ENCODE assay signal across 23 cellular contexts in the genomic region with DNA sequence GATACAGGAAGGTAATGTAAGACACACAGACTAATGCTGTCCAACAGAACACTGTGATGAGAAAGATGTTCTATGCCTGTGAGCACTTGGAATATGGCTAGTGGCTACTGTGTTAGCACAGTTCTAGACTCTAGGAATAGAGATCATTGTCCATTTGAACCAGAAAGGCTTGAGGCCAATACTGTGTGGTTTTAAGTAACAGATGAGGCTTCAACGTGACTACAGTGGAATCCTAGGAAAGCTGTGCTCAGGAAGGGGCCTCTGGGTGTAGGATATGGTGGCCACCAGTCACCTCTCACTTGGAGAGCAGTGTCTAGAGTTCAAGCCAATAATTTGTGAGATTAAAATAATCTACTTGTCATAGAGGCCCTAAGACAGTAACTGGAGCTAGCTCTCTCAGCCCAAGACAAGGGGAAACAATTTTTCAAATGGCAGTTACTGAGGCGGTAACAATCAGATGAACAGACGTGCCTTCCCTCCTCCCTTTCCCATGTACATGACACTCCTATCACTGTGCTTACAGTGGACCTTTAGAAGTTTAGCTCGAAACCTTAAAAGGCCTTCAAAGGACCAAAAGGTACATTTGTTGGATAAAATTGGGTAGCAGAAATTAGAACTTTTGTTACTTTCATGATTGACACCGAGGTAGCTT. TPM values are rescaled to one million over a fixed set of nuclear protein-coding genes. Genes with fewer than 3 reads are reported as not detected.
DNase-seq lines count a peak whose midpoint lies in the region; ATAC-seq, FAIRE-seq and TF ChIP-seq lines count a peak whose summit lies in the region.
"Had no signal": no experiment of that assay in that cellular context is flagged by ENCODE, and none has a peak within 500 bp of the region (broad histone marks: within the 10 kb centered on the region; RNA-seq: fewer than 3 reads in every experiment).

No MANE protein-coding gene starts in this region.

- POLR2A ChIA-PET in activated CD8-positive, alpha-beta T cell treated with anti-CD3 and anti-CD28 coated beads for 36 hours (lab: Charles Lee), result interaction anchor here (0.6 to 5.2 kb wide), 5 partner anchors 9 to 56 kb away, joined by 3 to 27 read pairs (median 5); no protein-coding TSS in a partner anchor
- POLR2A ChIA-PET in activated CD8-positive, alpha-beta T cell treated with anti-CD3 and anti-CD28 coated beads, Interleukin-2, amount 10 ng/mL, durations not matched to agents 7 days and 5 days (lab: Charles Lee), result interaction anchor here (1.1 kb wide), 1 partner anchor 14 kb away, joined by 6 read pairs; no protein-coding TSS in a partner anchor

- CTCF ChIA-PET in activated CD8-positive, alpha-beta T cell treated with anti-CD3 and anti-CD28 coated beads for 36 hours (lab: Charles Lee), result interaction anchor here (1.1 to 4.0 kb wide), 5 partner anchors 8 to 177 kb away, joined by 3 to 22 read pairs (median 7); no protein-coding TSS in a partner anchor
- CTCF ChIA-PET in activated CD8-positive, alpha-beta T cell treated with anti-CD3 and anti-CD28 coated beads, Interleukin-2, amount 10 ng/mL, durations not matched to agents 7 days and 5 days (lab: Charles Lee), result interaction anchor here (1.1 kb wide), 1 partner anchor 12 kb away, joined by 3 read pairs; no protein-coding TSS in a partner anchor

- H3K4me3 ChIP-seq in GM23248 (no peak overlapping the region), astrocyte (ENCODE audit: insufficient read depth, low read depth, low read length) (no peak overlapping the region), foreskin fibroblast (ENCODE audit: low read depth in 1 of 2, low read length in 2 of 2) (no peak overlapping the region)
- H3K4me3 ChIP-seq: BLaER1, esophagus squamous epithelium, lung had no signal

- peaks cover 69% of the 10 kb centered on the region for H3K36me3 ChIP-seq in GM23248 (ENCODE audit: low read depth)
- peaks cover 68% of the 10 kb centered on the region for H3K36me3 ChIP-seq in astrocyte (ENCODE audit: insufficient read depth, low read length)

- H3K79me2 ChIP-seq in GM23248 (ENCODE audit: insufficient read depth) (peaks cover 45% of the 10 kb centered on the region), astrocyte (ENCODE audit: insufficient read depth, low read length) (peaks cover 36% of the 10 kb centered on the region)

- no peaks in the 10 kb centered on the region for H3K27me3 Mint-ChIP-seq in activated CD8-positive, alpha-beta T cell treated with anti-CD3 and anti-CD28 coated beads for 36 hours
- H3K27me3 Mint-ChIP-seq in activated CD8-positive, alpha-beta T cell treated with anti-CD3 and anti-CD28 coated beads, Interleukin-2, amount 10 ng/mL, durations not matched to agents 7 days and 5 days (ENCODE audit: low read depth), result no peaks in the 10 kb centered on the region
- H3K27me3 Mint-ChIP-seq in astrocyte (ENCODE audit: low read depth, unreplicated experiment) (no peaks in the 10 kb centered on the region), nephron progenitor cell (ENCODE audit: low read depth, poor library complexity) (peaks cover 6% of the 10 kb centered on the region)
- no peaks in the 10 kb centered on the region for H3K27me3 Mint-ChIP-seq in activated T-helper 2 cell treated with anti-CD3 and anti-CD28 coated beads, Interferon-gamma antibody, Interleukin-2, Interleukin-4, amounts not matched to agents 10 μg/mL and 5 μg/mL and 100 μg/mL, durations not matched to agents 14 hours and 24 hours and 36 hours (ENCODE audit: low read depth)

- intact Hi-C loops in activated CD8-positive, alpha-beta T cell treated with anti-CD3 and anti-CD28 coated beads for 36 hours (cut with micrococcal nuclease), result no loop called here
- intact Hi-C loops in activated T-helper 2 cell treated with anti-CD3 and anti-CD28 coated beads, Interferon-gamma antibody, Interleukin-2, Interleukin-4, amounts not matched to agents 10 μg/mL and 5 μg/mL and 100 μg/mL, durations not matched to agents 14 hours and 24 hours and 36 hours (cut with micrococcal nuclease), result no loop called here

- H3K4me2 ChIP-seq in GM23248 (ENCODE audit: unreplicated experiment) (no peak overlapping the region), astrocyte (ENCODE audit: low read length) (no peak overlapping the region)
- H3K4me2 ChIP-seq: BLaER1 had no signal

- H3K27ac ChIP-seq in GM23248 (peak overlapping the region; percentile 32), astrocyte (ENCODE audit: low read depth, low read length) (no peak overlapping the region)
- H3K27ac ChIP-seq: BLaER1, esophagus squamous epithelium, HL-60 had no signal

- H3K9me2 ChIP-seq in GM23248 (ENCODE audit: insufficient read depth), result no peaks in the 10 kb centered on the region

- peaks cover 29% of the 10 kb centered on the region for H3K4me1 Mint-ChIP-seq in activated CD8-positive, alpha-beta T cell treated with anti-CD3 and anti-CD28 coated beads for 36 hours (ENCODE audit: low read depth)
- H3K4me1 Mint-ChIP-seq in activated CD8-positive, alpha-beta T cell treated with anti-CD3 and anti-CD28 coated beads, Interleukin-2, amount 10 ng/mL, durations not matched to agents 7 days and 5 days (ENCODE audit: low read depth), result peaks cover 9% of the 10 kb centered on the region
- H3K4me1 Mint-ChIP-seq in astrocyte (ENCODE audit: low read depth, unreplicated experiment) (peaks cover 18% of the 10 kb centered on the region), nephron progenitor cell (peaks cover 11% of the 10 kb centered on the region)
- peaks cover 9% of the 10 kb centered on the region for H3K4me1 Mint-ChIP-seq in activated T-helper 2 cell treated with anti-CD3 and anti-CD28 coated beads, Interferon-gamma antibody, Interleukin-2, Interleukin-4, amounts not matched to agents 10 μg/mL and 5 μg/mL and 100 μg/mL, durations not matched to agents 14 hours and 24 hours and 36 hours (ENCODE audit: low read depth)

- peaks cover 58% of the 10 kb centered on the region for H3K36me3 Mint-ChIP-seq in activated CD8-positive, alpha-beta T cell treated with anti-CD3 and anti-CD28 coated beads for 36 hours (ENCODE audit: low read depth)
- peaks cover 71% of the 10 kb centered on the region for H3K36me3 Mint-ChIP-seq in activated CD8-positive, alpha-beta T cell treated with anti-CD3 and anti-CD28 coated beads, Interleukin-2, amount 10 ng/mL, durations not matched to agents 7 days and 5 days (ENCODE audit: low read depth)
- H3K36me3 Mint-ChIP-seq in astrocyte (ENCODE audit: low read depth, unreplicated experiment), result peaks cover 27% of the 10 kb centered on the region
- H3K36me3 Mint-ChIP-seq in nephron progenitor cell (ENCODE audit: low read depth), result peaks cover 68% of the 10 kb centered on the region
- H3K36me3 Mint-ChIP-seq in activated T-helper 2 cell treated with anti-CD3 and anti-CD28 coated beads, Interferon-gamma antibody, Interleukin-2, Interleukin-4, amounts not matched to agents 10 μg/mL and 5 μg/mL and 100 μg/mL, durations not matched to agents 14 hours and 24 hours and 36 hours (ENCODE audit: low read depth), result peaks cover 79% of the 10 kb centered on the region

- H2AFZ ChIP-seq in GM23248 (no peak overlapping the region), astrocyte (ENCODE audit: low read depth, low read length) (no peak overlapping the region)

- 0 out of 2 replicates have a peak, but pooled peaks cover under 1% of the 10 kb centered on the region for H3K4me1 ChIP-seq in GM23248 (ENCODE audit: insufficient read depth)
- peaks cover 10% of the 10 kb centered on the region for H3K4me1 ChIP-seq in astrocyte (ENCODE audit: insufficient read depth, low read length)

- no peak for ATAC-seq in activated CD8-positive, alpha-beta T cell treated with anti-CD3 and anti-CD28 coated beads for 36 hours
- no peak for ATAC-seq in activated CD8-positive, alpha-beta T cell treated with anti-CD3 and anti-CD28 coated beads, Interleukin-2, amount 10 ng/mL, durations not matched to agents 7 days and 5 days

- no peaks in the 10 kb centered on the region for H3K27me3 ChIP-seq in GM23248 (replicated peaks; ENCODE audit: insufficient read depth)
- H3K27me3 ChIP-seq in astrocyte (ENCODE audit: insufficient read depth, low read length), result no peaks in the 10 kb centered on the region
- H3K27me3 ChIP-seq: BLaER1, esophagus squamous epithelium had no signal

- no peak for FAIRE-seq in astrocyte (lab: Jason Lieb, UNC)
- FAIRE-seq: A204.1, H54, keratinocyte had no signal

- H3F3A ChIP-seq in GM23248 (ENCODE audit: insufficient read depth), result peaks cover 49% of the 10 kb centered on the region

- WGBS in GM23248 (ENCODE audit: low coverage in 1 of 2, low lambda C conversion rate in 2 of 2, missing lambda C conversion rate in 2 of 2), 2 experiments, result 49 to 53% methylated on average over 5 of the region's 5 CpGs

- in situ Hi-C loops in GM23248 (cut with MboI), result no loop called here

- DNase-seq in activated CD8-positive, alpha-beta T cell treated with anti-CD3 and anti-CD28 coated beads for 36 hours, result no peak
- DNase-seq in activated CD8-positive, alpha-beta T cell treated with anti-CD3 and anti-CD28 coated beads, Interleukin-2, amount 10 ng/mL, durations not matched to agents 7 days and 5 days, result no peak
- DNase-seq in GM23248, result no peak
- no peak for DNase-seq in astrocyte (ENCODE audit: low read depth)
- no peak for DNase-seq in nephron progenitor cell
- DNase-seq in foreskin fibroblast, result no peak
- no peak for DNase-seq in midbrain (lab: John Stamatoyannopoulos, UW)
- no peak for DNase-seq in activated T-helper 2 cell treated with anti-CD3 and anti-CD28 coated beads, Interferon-gamma antibody, Interleukin-2, Interleukin-4, amounts not matched to agents 10 μg/mL and 5 μg/mL and 100 μg/mL, durations not matched to agents 14 hours and 24 hours and 36 hours (ENCODE audit: low spot score)
- DNase-seq: activated CD4-positive, alpha-beta T cell treated with anti-CD3 and anti-CD28 coated beads for 4 hours; activated CD8-positive, alpha-beta memory T cell treated with anti-CD3 and anti-CD28 coated beads, Interleukin-2, amount 50 U/mL, for 4 hours; activated gamma-delta T cell treated with Interleukin-2 at 50 U/mL for 16 hours; esophagus squamous epithelium; IMR-90; NCI-H2081; NCI-H82; occipital lobe; SIG-M5 had no signal

- no peak for TF ChIP-seq CTCF in activated CD8-positive, alpha-beta T cell treated with anti-CD3 and anti-CD28 coated beads for 36 hours (IDR thresholded peaks at IDR 0.05)
- TF ChIP-seq CTCF in astrocyte (IDR thresholded peaks at IDR 0.05; ENCODE audit: insufficient read depth, low read depth, low read length), result no peak
- no peak for TF ChIP-seq CTCF in nephron progenitor cell (IDR thresholded peaks at IDR 0.05)
- no peak for TF ChIP-seq CTCF in foreskin fibroblast (IDR thresholded peaks at IDR 0.05; ENCODE audit: low read depth, low read length)

- no peak overlapping the region for H3K9ac ChIP-seq in GM23248
- H3K9ac ChIP-seq in astrocyte (ENCODE audit: low read length), result peak overlapping the region; percentile 3
- H3K9ac ChIP-seq: BLaER1 had no signal

- H4K20me1 ChIP-seq in GM23248 (ENCODE audit: insufficient read depth) (no peaks in the 10 kb centered on the region), astrocyte (ENCODE audit: insufficient read depth, low read length) (peaks cover 73% of the 10 kb centered on the region)

- peak overlapping the region; percentile 94 for H3K27ac Mint-ChIP-seq in activated CD8-positive, alpha-beta T cell treated with anti-CD3 and anti-CD28 coated beads for 36 hours
- H3K27ac Mint-ChIP-seq in activated CD8-positive, alpha-beta T cell treated with anti-CD3 and anti-CD28 coated beads, Interleukin-2, amount 10 ng/mL, durations not matched to agents 7 days and 5 days, result no peak overlapping the region
- no peak overlapping the region for H3K27ac Mint-ChIP-seq in astrocyte (ENCODE audit: unreplicated experiment)
- H3K27ac Mint-ChIP-seq in nephron progenitor cell, result peak overlapping the region; percentile 57
- H3K27ac Mint-ChIP-seq in activated T-helper 2 cell treated with anti-CD3 and anti-CD28 coated beads, Interferon-gamma antibody, Interleukin-2, Interleukin-4, amounts not matched to agents 10 μg/mL and 5 μg/mL and 100 μg/mL, durations not matched to agents 14 hours and 24 hours and 36 hours, result no peak overlapping the region

- H3K4me3 Mint-ChIP-seq in activated CD8-positive, alpha-beta T cell treated with anti-CD3 and anti-CD28 coated beads for 36 hours, result no peak overlapping the region
- no peak overlapping the region for H3K4me3 Mint-ChIP-seq in activated CD8-positive, alpha-beta T cell treated with anti-CD3 and anti-CD28 coated beads, Interleukin-2, amount 10 ng/mL, durations not matched to agents 7 days and 5 days
- H3K4me3 Mint-ChIP-seq in astrocyte (ENCODE audit: unreplicated experiment) (no peak overlapping the region), nephron progenitor cell (no peak overlapping the region)
- no peak overlapping the region for H3K4me3 Mint-ChIP-seq in activated T-helper 2 cell treated with anti-CD3 and anti-CD28 coated beads, Interferon-gamma antibody, Interleukin-2, Interleukin-4, amounts not matched to agents 10 μg/mL and 5 μg/mL and 100 μg/mL, durations not matched to agents 14 hours and 24 hours and 36 hours (ENCODE audit: low read depth)

- H3K9me3 ChIP-seq in GM23248 (ENCODE audit: low read depth), result no peaks in the 10 kb centered on the region
- H3K9me3 ChIP-seq in astrocyte (ENCODE audit: insufficient read depth, low read depth, low read length), result no peaks in the 10 kb centered on the region
- H3K9me3 ChIP-seq: BLaER1, esophagus squamous epithelium had no signal

- H3K9me3 Mint-ChIP-seq in activated CD8-positive, alpha-beta T cell treated with anti-CD3 and anti-CD28 coated beads for 36 hours, result no peaks in the 10 kb centered on the region
- H3K9me3 Mint-ChIP-seq in activated CD8-positive, alpha-beta T cell treated with anti-CD3 and anti-CD28 coated beads, Interleukin-2, amount 10 ng/mL, durations not matched to agents 7 days and 5 days (ENCODE audit: insufficient read depth), result no peaks in the 10 kb centered on the region
- H3K9me3 Mint-ChIP-seq in astrocyte (ENCODE audit: unreplicated experiment), result no peaks in the 10 kb centered on the region
- no peaks in the 10 kb centered on the region for H3K9me3 Mint-ChIP-seq in nephron progenitor cell
- H3K9me3 Mint-ChIP-seq in activated T-helper 2 cell treated with anti-CD3 and anti-CD28 coated beads, Interferon-gamma antibody, Interleukin-2, Interleukin-4, amounts not matched to agents 10 μg/mL and 5 μg/mL and 100 μg/mL, durations not matched to agents 14 hours and 24 hours and 36 hours, result no peaks in the 10 kb centered on the region

RNA-seq across cellular contexts. Expression of a gene that starts 10.2 kb away (rescaled TPM):
- 10 to 100 TPM; 23.8 to 25.2 TPM for total RNA-seq in activated CD8-positive, alpha-beta T cell treated with anti-CD3 and anti-CD28 coated beads for 36 hours
- 10 to 100 TPM; 35.8 to 36.2 TPM for total RNA-seq in activated CD8-positive, alpha-beta T cell treated with anti-CD3 and anti-CD28 coated beads, Interleukin-2, amount 10 ng/mL, durations not matched to agents 7 days and 5 days
- 64.1 and 69.1 TPM in 2 replicates for total RNA-seq in GM23248 (2014; rRNA removed; shearing (Covaris generic))
- polyA plus RNA-seq in GM23248 (2016; fragmentation: Nextera tagmentation; extraction: Ambion mirVana), result 68.2 and 70.1 TPM in 2 replicates
- total RNA-seq in astrocyte, result 51.1 and 53.5 TPM in 2 replicates
- 41.4 and 52.9 TPM in 2 replicates for total RNA-seq in activated T-helper 2 cell treated with anti-CD3 and anti-CD28 coated beads, Interferon-gamma antibody, Interleukin-2, Interleukin-4, amounts not matched to agents 10 μg/mL and 5 μg/mL and 100 μg/mL, durations not matched to agents 14 hours and 24 hours and 36 hours

RNA-seq across cellular contexts. Expression of a gene that starts 10.4 kb away (rescaled TPM):
- total RNA-seq in activated CD8-positive, alpha-beta T cell treated with anti-CD3 and anti-CD28 coated beads for 36 hours, result 10 to 100 TPM; 43.3 to 49.2 TPM
- 10 to 100 TPM; 47.1 to 48.2 TPM for total RNA-seq in activated CD8-positive, alpha-beta T cell treated with anti-CD3 and anti-CD28 coated beads, Interleukin-2, amount 10 ng/mL, durations not matched to agents 7 days and 5 days
- total RNA-seq in GM23248 (2014; rRNA removed; shearing (Covaris generic)), result 22.1 and 46.8 TPM in 2 replicates
- polyA plus RNA-seq in GM23248 (2016; fragmentation: Nextera tagmentation; extraction: Ambion mirVana), result 54.7 and 56.6 TPM in 2 replicates
- total RNA-seq in astrocyte, result 37.9 and 38.6 TPM in 2 replicates
- 49.9 and 53.4 TPM in 2 replicates for total RNA-seq in activated T-helper 2 cell treated with anti-CD3 and anti-CD28 coated beads, Interferon-gamma antibody, Interleukin-2, Interleukin-4, amounts not matched to agents 10 μg/mL and 5 μg/mL and 100 μg/mL, durations not matched to agents 14 hours and 24 hours and 36 hours

RNA-seq across cellular contexts. Expression of a gene that starts 30.2 kb away (rescaled TPM):
- 1,000 to 10,000 TPM; 1,193 to 1,205 TPM for total RNA-seq in activated CD8-positive, alpha-beta T cell treated with anti-CD3 and anti-CD28 coated beads for 36 hours
- 100 to 1,000 TPM; 517 to 529 TPM for total RNA-seq in activated CD8-positive, alpha-beta T cell treated with anti-CD3 and anti-CD28 coated beads, Interleukin-2, amount 10 ng/mL, durations not matched to agents 7 days and 5 days
- 1,144 and 1,237 TPM in 2 replicates for total RNA-seq in GM23248 (2014; rRNA removed; shearing (Covaris generic))
- polyA plus RNA-seq in GM23248 (2016; fragmentation: Nextera tagmentation; extraction: Ambion mirVana), result 879 and 921 TPM in 2 replicates
- total RNA-seq in astrocyte, result 706 and 719 TPM in 2 replicates
- total RNA-seq in activated T-helper 2 cell treated with anti-CD3 and anti-CD28 coated beads, Interferon-gamma antibody, Interleukin-2, Interleukin-4, amounts not matched to agents 10 μg/mL and 5 μg/mL and 100 μg/mL, durations not matched to agents 14 hours and 24 hours and 36 hours, result 877 and 885 TPM in 2 replicates

RNA-seq across cellular contexts. Expression of a gene that starts 42.1 kb away (rescaled TPM):
- total RNA-seq in activated CD8-positive, alpha-beta T cell treated with anti-CD3 and anti-CD28 coated beads for 36 hours, result 100 to 1,000 TPM; 107 to 108 TPM
- 10 to 100 TPM; 71.7 to 73.3 TPM for total RNA-seq in activated CD8-positive, alpha-beta T cell treated with anti-CD3 and anti-CD28 coated beads, Interleukin-2, amount 10 ng/mL, durations not matched to agents 7 days and 5 days
- 89.7 and 116 TPM in 2 replicates for total RNA-seq in GM23248 (2014; rRNA removed; shearing (Covaris generic))
- 40.0 and 40.6 TPM in 2 replicates for polyA plus RNA-seq in GM23248 (2016; fragmentation: Nextera tagmentation; extraction: Ambion mirVana)
- total RNA-seq in astrocyte, result 84.4 and 97.2 TPM in 2 replicates
- total RNA-seq in activated T-helper 2 cell treated with anti-CD3 and anti-CD28 coated beads, Interferon-gamma antibody, Interleukin-2, Interleukin-4, amounts not matched to agents 10 μg/mL and 5 μg/mL and 100 μg/mL, durations not matched to agents 14 hours and 24 hours and 36 hours, result 106 and 108 TPM in 2 replicates

RNA-seq across cellular contexts. Expression of a gene that starts 42.6 kb away (rescaled TPM):
- 1 to 10 TPM; 1.6 to 2.1 TPM for total RNA-seq in activated CD8-positive, alpha-beta T cell treated with anti-CD3 and anti-CD28 coated beads for 36 hours
- total RNA-seq in activated CD8-positive, alpha-beta T cell treated with anti-CD3 and anti-CD28 coated beads, Interleukin-2, amount 10 ng/mL, durations not matched to agents 7 days and 5 days, result 1 to 10 TPM in 1 of 2 experiments, under 1 TPM in 1; 0.58 to 1.1 TPM
- 16.2 and 20.8 TPM in 2 replicates for total RNA-seq in GM23248 (2014; rRNA removed; shearing (Covaris generic))
- polyA plus RNA-seq in GM23248 (2016; fragmentation: Nextera tagmentation; extraction: Ambion mirVana), result 27.2 and 29.8 TPM in 2 replicates
- 73.1 and 81.9 TPM in 2 replicates for total RNA-seq in astrocyte
- 1.6 and 1.8 TPM in 2 replicates for total RNA-seq in activated T-helper 2 cell treated with anti-CD3 and anti-CD28 coated beads, Interferon-gamma antibody, Interleukin-2, Interleukin-4, amounts not matched to agents 10 μg/mL and 5 μg/mL and 100 μg/mL, durations not matched to agents 14 hours and 24 hours and 36 hours

Comparison
In these comparisons a context has a peak if more than half of its experiments do, and no peak if none do; other contexts are left out.
1. H3K27ac Mint-ChIP-seq: peak in activated CD8-positive, alpha-beta T cell treated with anti-CD3 and anti-CD28 coated beads for 36 hours (single experiment) and nephron progenitor cell (single experiment); none in activated CD8-positive, alpha-beta T cell treated with anti-CD3 and anti-CD28 coated beads, Interleukin-2, amount 10 ng/mL, durations not matched to agents 7 days and 5 days (single experiment), astrocyte (single experiment) and activated T-helper 2 cell treated with anti-CD3 and anti-CD28 coated beads, Interferon-gamma antibody, Interleukin-2, Interleukin-4, amounts not matched to agents 10 μg/mL and 5 μg/mL and 100 μg/mL, durations not matched to agents 14 hours and 24 hours and 36 hours (single experiment).